Comparison of ENCODE assay signal across 24 cellular contexts in the genomic region with DNA sequence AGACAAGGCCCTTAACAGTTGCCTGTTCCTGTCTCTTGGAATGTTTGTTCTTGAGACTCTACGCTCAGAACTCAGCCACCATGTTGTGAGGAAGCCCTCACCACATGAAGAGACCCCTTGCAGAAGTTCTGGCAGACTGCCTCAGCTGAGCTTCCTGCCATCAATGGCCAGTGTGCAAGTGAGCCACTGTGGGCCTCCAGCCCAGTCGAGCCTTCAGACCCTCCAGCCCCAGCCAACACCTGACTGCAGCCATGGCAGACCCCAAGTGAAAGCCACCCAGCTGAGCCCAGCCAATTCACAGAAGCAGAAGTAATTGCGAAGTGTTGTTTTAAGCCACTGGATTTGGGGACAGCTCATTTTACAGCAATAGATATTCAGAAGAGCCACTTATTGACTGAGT.
"Had no signal": no experiment of that assay in that cellular context is flagged by ENCODE, and none has a peak within 500 bp of the region (broad histone marks: within the 10 kb centered on the region; RNA-seq: fewer than 3 reads in every experiment).

No MANE protein-coding gene starts in this region.

- DNase-seq: KBM-7, MV-4-11, NCI-H1048, NCI-H1105 treated with DMSO at 0.1 percent for 48 hours, NCI-H1417 treated with DMSO at 0.1 percent for 48 hours, NCI-H146, NCI-H1694 treated with DMSO at 0.1 percent for 48 hours, NCI-H1930, NCI-H2081, NCI-H2107, NCI-H226, NCI-H446, NCI-H510A, NCI-H524 treated with DMSO at 0.1 percent for 48 hours, NCI-H69, NCI-H774, PC-3, SHP77 treated with DMSO at 0.1 percent for 48 hours, SJCRH30, SW 1271, T-cell had no signal

- H3K27ac ChIP-seq: SJCRH30 had no signal

- H3K4me1 ChIP-seq: SJCRH30 had no signal

- H3K36me3 ChIP-seq: SJCRH30 had no signal

- ATAC-seq: Panc1, PC-3, Right ventricle myocardium inferior, T-cell had no signal

- H3K9me3 ChIP-seq: SJCRH30 had no signal

- H3K4me3 Mint-ChIP-seq: T-cell; T-helper 1 cell treated with Interleukin-12 subunit alpha and Interleukin-12 subunit beta and Interleukin-4 antibody, amounts not matched to agents 30 μg/mL and 1 μg/mL, for 36 hours had no signal

- H3K27ac Mint-ChIP-seq: T-cell; T-helper 1 cell treated with Interleukin-12 subunit alpha and Interleukin-12 subunit beta and Interleukin-4 antibody, amounts not matched to agents 30 μg/mL and 1 μg/mL, for 36 hours had no signal

- H3K27me3 ChIP-seq: SJCRH30 had no signal

- H3K4me3 ChIP-seq: SJCRH30 had no signal
